ENCODE assay signal across 23 cellular contexts in the genomic region with DNA sequence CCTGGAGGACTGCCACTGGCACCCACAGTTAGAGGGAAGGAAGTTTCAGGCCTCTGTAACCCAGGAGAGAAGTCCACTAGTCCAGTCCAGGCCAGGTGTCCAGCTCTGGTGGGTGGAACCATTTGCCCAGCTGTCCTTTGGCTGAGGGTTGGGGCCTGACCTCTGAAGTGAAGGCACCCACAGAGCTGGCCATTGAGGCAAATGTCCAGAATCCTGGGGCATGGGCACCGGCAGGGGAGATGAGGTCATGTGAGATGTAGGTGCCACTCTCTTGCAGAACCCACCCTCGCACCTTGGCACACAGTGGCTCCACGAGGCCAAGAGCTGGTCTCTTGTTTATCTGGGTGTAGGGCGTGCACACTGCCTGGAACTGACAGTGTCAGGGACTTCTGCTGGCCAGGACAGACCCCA.
DNase-seq lines count a peak whose midpoint lies in the region; FAIRE-seq and TF ChIP-seq lines count a peak whose summit lies in the region.
"Had no signal": no experiment of that assay in that cellular context is flagged by ENCODE, and none has a peak within 500 bp of the region (broad histone marks: within the 10 kb centered on the region; RNA-seq: fewer than 3 reads in every experiment).

No MANE protein-coding gene starts in this region.

- peak; percentile 3 for DNase-seq in H4 (ENCODE audit: low spot score)
- DNase-seq in esophagus muscularis mucosa (ENCODE audit: extremely low spot score): peak; percentile 83
- DNase-seq in posterior vena cava (ENCODE audit: low spot score): peak; percentile 81
- DNase-seq in NCI-H1048 (lab: John Stamatoyannopoulos, UW): no peak
- no peak for DNase-seq in activated CD4-positive, CD25-positive, alpha-beta regulatory T cell treated with anti-CD3 and anti-CD28 coated beads, Interleukin-2, amount 50 U/mL, for 72 hours
- no peak for DNase-seq in NCI-H526 treated with DMSO at 0.1 percent for 48 hours (lab: John Stamatoyannopoulos, UW)
- DNase-seq in GM19239 (ENCODE audit: insufficient read length, low spot score): no peak
- DNase-seq: activated CD4-positive, alpha-beta T cell treated with anti-CD3 and anti-CD28 coated beads, Interleukin-2, amount 50 U/mL, for 4 hours; activated naive CD4-positive, alpha-beta T cell treated with Interleukin-2 at 50 U/mL for 16 hours; activated T-cell treated with anti-CD3 and anti-CD28 coated beads, Interleukin-2, amount 50 U/mL, for 4 hours; amniotic stem cell; CD4-positive, CD25-positive, alpha-beta regulatory T cell; H7; KG1; MM.1S; NCI-H1436; NCI-H446 treated with DMSO at 0.1 percent for 48 hours; nucleus accumbens; small intestine; stimulated activated CD4-positive, alpha-beta T cell treated with anti-CD3 and anti-CD28 coated beads, Interleukin-2, amount 100 ng/mL, for 24 hours; WERI-Rb-1 had no signal

- no peaks in the 10 kb centered on the region for H3K27me3 ChIP-seq in BLaER1
- H3K27me3 ChIP-seq in esophagus muscularis mucosa: no peaks in the 10 kb centered on the region

- peaks cover 20% of the 10 kb centered on the region for H3K4me1 ChIP-seq in BLaER1
- H3K4me1 ChIP-seq in esophagus muscularis mucosa: peaks cover 0 to 23% (median 21%) of the 10 kb centered on the region in 4 donors

- H3K4me2 ChIP-seq in BLaER1: no peak overlapping the region

- no peaks in the 10 kb centered on the region for H4K20me1 ChIP-seq in BLaER1

- H3K36me3 ChIP-seq in BLaER1 (no peaks in the 10 kb centered on the region), esophagus muscularis mucosa (peaks cover 0 to 5% (median 0%) of the 10 kb centered on the region in 4 donors)
- H3K36me3 ChIP-seq: WERI-Rb-1 had no signal

- no peak overlapping the region for H3K9ac ChIP-seq in BLaER1

- no peak for FAIRE-seq in GM19239 (lab: Jason Lieb, UNC)
- FAIRE-seq: HTR-8/SVneo, small intestine had no signal

- TF ChIP-seq CTCF in esophagus muscularis mucosa (IDR thresholded peaks at IDR 0.05): no peak

- H3K27ac ChIP-seq in BLaER1: peak overlapping the region; percentile 14; the same call in 1 of the 2 replicates
- H3K27ac ChIP-seq in esophagus muscularis mucosa (replicated peaks in 1 of 4): no peak overlapping the region
- H3K27ac ChIP-seq: WERI-Rb-1 had no signal

- no peak for TF ChIP-seq EP300 in esophagus muscularis mucosa (IDR thresholded peaks at IDR 0.05)

- intact Hi-C loops in esophagus muscularis mucosa (cut with DNase I) (no loop called here), posterior vena cava (cut with DNase I) (loop anchor here in 1 of 2 donors (5.0 kb wide), 1 partner anchor 258 kb away; no protein-coding TSS in a partner anchor)

- H3K4me3 ChIP-seq in BLaER1 (no peak overlapping the region), esophagus muscularis mucosa (no peak overlapping the region)

- no CpG with 5 or more reads among the region's 4 CpGs for WGBS in esophagus muscularis mucosa

- TF ChIP-seq POLR2A in esophagus muscularis mucosa (IDR thresholded peaks at IDR 0.05; ENCODE audit: low read depth): no peak

- H3K9me3 ChIP-seq in BLaER1 (no peaks in the 10 kb centered on the region), esophagus muscularis mucosa (no peaks in the 10 kb centered on the region)

Comparison
In these comparisons a context has a peak if more than half of its experiments do, and no peak if none do; other contexts are left out.
1. DNase-seq: peak in H4 (single experiment), esophagus muscularis mucosa (single experiment) and posterior vena cava (single experiment); none in NCI-H1048 (single experiment), activated CD4-positive, CD25-positive, alpha-beta regulatory T cell treated with anti-CD3 and anti-CD28 coated beads, Interleukin-2, amount 50 U/mL, for 72 hours (single experiment), NCI-H526 treated with DMSO at 0.1 percent for 48 hours (single experiment) and GM19239 (single experiment).